ENCODE assay signal across 8 cellular contexts in the genomic region with DNA sequence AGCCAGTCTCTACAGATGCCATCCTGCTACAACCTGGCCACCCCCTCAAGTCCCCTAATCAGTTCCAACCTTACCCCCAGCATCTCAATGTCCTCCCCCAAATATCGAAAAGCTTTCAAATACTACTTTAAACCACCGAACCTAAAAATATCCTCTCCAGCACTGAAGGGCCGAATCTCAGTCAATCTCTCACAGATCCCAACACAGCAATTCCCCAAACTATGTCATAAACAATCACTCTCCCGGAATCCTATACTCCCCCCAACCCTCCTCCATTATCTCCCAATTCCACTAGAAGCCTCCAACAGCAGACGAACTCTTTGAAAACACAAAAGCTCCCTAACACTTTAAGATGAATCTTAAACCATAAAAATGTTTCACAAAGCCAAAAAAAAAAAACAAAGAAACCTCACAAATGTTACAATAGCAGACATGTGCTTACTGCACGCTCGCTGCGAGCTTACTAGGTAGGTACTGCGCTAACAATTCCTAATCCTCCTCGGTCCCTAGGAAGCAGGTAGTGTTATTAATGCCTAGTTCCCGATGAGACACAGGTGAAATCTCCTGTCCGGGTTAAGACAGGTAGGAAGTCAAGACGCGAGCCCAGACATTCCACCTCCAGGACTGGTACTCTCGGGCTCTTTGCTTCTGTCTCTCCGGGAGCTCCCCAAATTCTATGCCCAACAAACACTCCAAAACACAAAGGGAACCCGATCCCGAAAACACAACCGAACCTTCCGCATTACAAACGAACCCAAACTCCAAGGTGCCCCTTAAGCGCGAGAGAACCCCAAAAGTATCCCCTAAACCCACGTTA. TPM values are rescaled to one million over a fixed set of nuclear protein-coding genes. Genes with fewer than 3 reads are reported as not detected.
DNase-seq lines count a peak whose midpoint lies in the region; ATAC-seq and TF ChIP-seq lines count a peak whose summit lies in the region.

No MANE protein-coding gene starts in this region.

- no peaks in the 10 kb centered on the region for H3K27me3 ChIP-seq in CD4-positive, alpha-beta memory T cell (ENCODE audit: insufficient read depth, low read length)
- no peaks in the 10 kb centered on the region for H3K27me3 ChIP-seq in esophagus squamous epithelium

- ATAC-seq in HG03457 (IDR thresholded peaks at IDR 0.05; ENCODE audit: unreplicated experiment) = no peak

- TF ChIP-seq CTCF in esophagus squamous epithelium (IDR thresholded peaks at IDR 0.05) = no peak
- TF ChIP-seq CTCF in nephron (IDR thresholded peaks at IDR 0.05; ENCODE audit: unreplicated experiment in 3 of 3) = no peak

- CTCF ChIA-PET in CD4-positive, alpha-beta memory T cell (lab: Charles Lee; ENCODE audit: partially characterized antibody) = interaction anchor here (0.6 to 5.1 kb wide), 9 partner anchors 13 to 290 kb away, joined by 3 to 48 read pairs (median 8); a partner anchor contains a TSS
- CTCF ChIA-PET in activated CD4-positive, alpha-beta memory T cell treated with anti-CD3 and anti-CD28 coated beads, Interleukin-2, amount 10 ng/mL, durations not matched to agents 7 days and 5 days (lab: Charles Lee) = interaction anchor here (0.6 to 4.6 kb wide), 22 partner anchors 9 to 826 kb away, joined by 3 to 70 read pairs (median 5); a partner anchor contains a TSS

- H3K4me3 Mint-ChIP-seq in CD4-positive, alpha-beta memory T cell = peak overlapping the region; percentile 92 to 99 (median 97)
- peak overlapping the region; percentile 96 for H3K4me3 Mint-ChIP-seq in activated CD4-positive, alpha-beta memory T cell treated with anti-CD3 and anti-CD28 coated beads, Interleukin-2, amount 10 ng/mL, durations not matched to agents 7 days and 5 days
- H3K4me3 Mint-ChIP-seq in nephron = peak overlapping the region; percentile 90 to 98 (median 94)

- peaks cover 10 to 23% of the 10 kb centered on the region in 2 donors for H3K36me3 Mint-ChIP-seq in CD4-positive, alpha-beta memory T cell
- peaks cover 30% of the 10 kb centered on the region for H3K36me3 Mint-ChIP-seq in activated CD4-positive, alpha-beta memory T cell treated with anti-CD3 and anti-CD28 coated beads, Interleukin-2, amount 10 ng/mL, durations not matched to agents 7 days and 5 days (ENCODE audit: low read depth)
- H3K36me3 Mint-ChIP-seq in nephron (ENCODE audit: low read depth) = peaks cover 15% of the 10 kb centered on the region

- no peak for DNase-seq in CD4-positive, alpha-beta memory T cell
- peak; percentile 28 for DNase-seq in KBM-7
- DNase-seq in activated CD4-positive, alpha-beta memory T cell treated with anti-CD3 and anti-CD28 coated beads, Interleukin-2, amount 10 ng/mL, durations not matched to agents 7 days and 5 days = no peak
- DNase-seq in esophagus squamous epithelium (lab: John Stamatoyannopoulos, UW) = no peak
- DNase-seq in SKM-1 treated with dmso at 0.1 percent for 144 hours (lab: John Stamatoyannopoulos, UW; ENCODE audit: unreplicated experiment) = no peak
- DNase-seq in NK-92 (lab: John Stamatoyannopoulos, UW; ENCODE audit: unreplicated experiment) = no peak

- WGBS in esophagus squamous epithelium, 2 donors = 0 to 2% methylated on average over 19 to 24 of the region's 24 CpGs

- intact Hi-C loops in CD4-positive, alpha-beta memory T cell (cut with micrococcal nuclease) = loop anchor here (1.0 to 5.0 kb wide), 7 partner anchors 14 to 279 kb away; a partner anchor contains a TSS
- intact Hi-C loops in esophagus squamous epithelium (cut with DNase I) = loop anchor here (10.0 kb wide), 1 partner anchor 48 kb away; a partner anchor contains a TSS

- peak overlapping the region; percentile 64 to 72 for H3K4me3 ChIP-seq in CD4-positive, alpha-beta memory T cell (ENCODE audit: low read length in 2 of 2)
- H3K4me3 ChIP-seq in esophagus squamous epithelium = peak overlapping the region; percentile 47 to 72 (median 64)

- POLR2A ChIA-PET in CD4-positive, alpha-beta memory T cell (lab: Charles Lee; ENCODE audit: partially characterized antibody) = interaction anchor here (0.6 to 4.0 kb wide), 18 partner anchors 10 to 1633 kb away, joined by 3 to 60 read pairs (median 6); a partner anchor contains a TSS
- POLR2A ChIA-PET in activated CD4-positive, alpha-beta memory T cell treated with anti-CD3 and anti-CD28 coated beads, Interleukin-2, amount 10 ng/mL, durations not matched to agents 7 days and 5 days (lab: Charles Lee) = interaction anchor here (0.7 to 4.4 kb wide), 12 partner anchors 7 to 248 kb away, joined by 3 to 31 read pairs (median 6); a partner anchor contains a TSS

- in situ Hi-C loops in KBM-7 (cut with MboI; ENCODE audit: low pct_unique_long_range_greater_than_20kb, low sequenced_read_pairs) = no loop called here

- H3K27ac Mint-ChIP-seq in CD4-positive, alpha-beta memory T cell = peak overlapping the region; percentile 84 to 99 (median 98)
- H3K27ac Mint-ChIP-seq in activated CD4-positive, alpha-beta memory T cell treated with anti-CD3 and anti-CD28 coated beads, Interleukin-2, amount 10 ng/mL, durations not matched to agents 7 days and 5 days = peak overlapping the region; percentile 88
- H3K27ac Mint-ChIP-seq in nephron = peak overlapping the region; percentile 93 to 98 (median 97)

- peaks cover 0 to 2% (median 0%) of the 10 kb centered on the region in 8 donors for H3K9me3 Mint-ChIP-seq in CD4-positive, alpha-beta memory T cell
- no peaks in the 10 kb centered on the region for H3K9me3 Mint-ChIP-seq in activated CD4-positive, alpha-beta memory T cell treated with anti-CD3 and anti-CD28 coated beads, Interleukin-2, amount 10 ng/mL, durations not matched to agents 7 days and 5 days
- H3K9me3 Mint-ChIP-seq in nephron = no peaks in the 10 kb centered on the region

- peaks cover 7% of the 10 kb centered on the region for H3K36me3 ChIP-seq in CD4-positive, alpha-beta memory T cell (ENCODE audit: insufficient read depth, low read length)
- peaks cover 17 to 36% (median 17%) of the 10 kb centered on the region in 3 donors for H3K36me3 ChIP-seq in esophagus squamous epithelium

- peak overlapping the region; percentile 86 for H3K27ac ChIP-seq in CD4-positive, alpha-beta memory T cell (ENCODE audit: low read depth, low read length)
- peak overlapping the region; percentile 87 to 96 (median 92) for H3K27ac ChIP-seq in esophagus squamous epithelium

- peaks cover 30 to 54% (median 39%) of the 10 kb centered on the region in 4 donors for H3K4me1 Mint-ChIP-seq in CD4-positive, alpha-beta memory T cell
- H3K4me1 Mint-ChIP-seq in activated CD4-positive, alpha-beta memory T cell treated with anti-CD3 and anti-CD28 coated beads, Interleukin-2, amount 10 ng/mL, durations not matched to agents 7 days and 5 days = peaks cover 45% of the 10 kb centered on the region
- peaks cover 22% of the 10 kb centered on the region for H3K4me1 Mint-ChIP-seq in nephron

- H3K27me3 Mint-ChIP-seq in CD4-positive, alpha-beta memory T cell = no peaks in the 10 kb centered on the region
- no peaks in the 10 kb centered on the region for H3K27me3 Mint-ChIP-seq in activated CD4-positive, alpha-beta memory T cell treated with anti-CD3 and anti-CD28 coated beads, Interleukin-2, amount 10 ng/mL, durations not matched to agents 7 days and 5 days
- H3K27me3 Mint-ChIP-seq in nephron (ENCODE audit: low read depth) = no peaks in the 10 kb centered on the region

- peaks cover 38% of the 10 kb centered on the region for H3K4me1 ChIP-seq in CD4-positive, alpha-beta memory T cell (ENCODE audit: insufficient read depth, low read length)
- peaks cover 10 to 67% (median 14%) of the 10 kb centered on the region in 3 donors for H3K4me1 ChIP-seq in esophagus squamous epithelium

- no peak for TF ChIP-seq POLR2A in esophagus squamous epithelium (IDR thresholded peaks at IDR 0.05)

- H3K9me3 ChIP-seq in CD4-positive, alpha-beta memory T cell (ENCODE audit: control insufficient read depth in 1 of 2, low read length in 2 of 2) = no peaks in the 10 kb centered on the region
- H3K9me3 ChIP-seq in esophagus squamous epithelium = no peaks in the 10 kb centered on the region

RNA-seq across cellular contexts. Expression of a gene that starts 14.2 kb away (rescaled TPM):
- total RNA-seq in CD4-positive, alpha-beta memory T cell = 10 to 100 TPM; 33.1 to 37.3 TPM
- polyA plus RNA-seq in CD4-positive, alpha-beta memory T cell = 10 to 100 TPM in 1 of 2 donors, 1 to 10 TPM in 1; 3.7 to 17.2 TPM
- total RNA-seq in activated CD4-positive, alpha-beta memory T cell treated with anti-CD3 and anti-CD28 coated beads, Interleukin-2, amount 10 ng/mL, durations not matched to agents 7 days and 5 days = 10 to 100 TPM; 34.4 to 36.4 TPM
- 10 to 100 TPM; 16.0 to 37.2 (median 25.9) TPM for total RNA-seq in esophagus squamous epithelium

RNA-seq across cellular contexts. Expression of a gene that starts 16.7 kb away (rescaled TPM):
- total RNA-seq in CD4-positive, alpha-beta memory T cell = not detected
- not detected for polyA plus RNA-seq in CD4-positive, alpha-beta memory T cell
- total RNA-seq in activated CD4-positive, alpha-beta memory T cell treated with anti-CD3 and anti-CD28 coated beads, Interleukin-2, amount 10 ng/mL, durations not matched to agents 7 days and 5 days = not detected
- total RNA-seq in esophagus squamous epithelium = not detected

RNA-seq across cellular contexts. Expression of a gene that starts 24.1 kb away (rescaled TPM):
- total RNA-seq in CD4-positive, alpha-beta memory T cell = 10 to 100 TPM; 10.8 to 11.4 TPM
- 1 to 10 TPM in 1 of 2 donors, under 1 TPM in 1; 0.94 to 1.5 TPM for polyA plus RNA-seq in CD4-positive, alpha-beta memory T cell
- 10 to 100 TPM in 1 of 2 experiments, 1 to 10 TPM in 1; 9.1 to 11.9 TPM for total RNA-seq in activated CD4-positive, alpha-beta memory T cell treated with anti-CD3 and anti-CD28 coated beads, Interleukin-2, amount 10 ng/mL, durations not matched to agents 7 days and 5 days
- total RNA-seq in esophagus squamous epithelium = 1 to 10 TPM; 3.3 to 6.9 (median 5.5) TPM

RNA-seq across cellular contexts. Expression of a gene that starts 24.8 kb away (rescaled TPM):
- total RNA-seq in CD4-positive, alpha-beta memory T cell = 100 to 1,000 TPM; 380 to 406 TPM
- 1,000 to 10,000 TPM in 1 of 2 donors, 100 to 1,000 TPM in 1; 956 to 1,238 TPM for polyA plus RNA-seq in CD4-positive, alpha-beta memory T cell
- total RNA-seq in activated CD4-positive, alpha-beta memory T cell treated with anti-CD3 and anti-CD28 coated beads, Interleukin-2, amount 10 ng/mL, durations not matched to agents 7 days and 5 days = 100 to 1,000 TPM; 505 to 519 TPM
- total RNA-seq in esophagus squamous epithelium = 100 to 1,000 TPM; 131 to 240 (median 186) TPM

RNA-seq across cellular contexts. Expression of a gene that starts 48.5 kb away (rescaled TPM):
- 1 to 10 TPM; 6.1 to 6.4 TPM for total RNA-seq in CD4-positive, alpha-beta memory T cell
- polyA plus RNA-seq in CD4-positive, alpha-beta memory T cell = under 1 TPM in 1 of 2 donors, not detected in 1; 0.12 TPM
- total RNA-seq in activated CD4-positive, alpha-beta memory T cell treated with anti-CD3 and anti-CD28 coated beads, Interleukin-2, amount 10 ng/mL, durations not matched to agents 7 days and 5 days = 10 to 100 TPM; 11.4 to 12.3 TPM
- 1 to 10 TPM in 1 of 4 donors, under 1 TPM in 3; 0.44 to 1.1 (median 0.63) TPM for total RNA-seq in esophagus squamous epithelium
